In the genomic region with DNA sequence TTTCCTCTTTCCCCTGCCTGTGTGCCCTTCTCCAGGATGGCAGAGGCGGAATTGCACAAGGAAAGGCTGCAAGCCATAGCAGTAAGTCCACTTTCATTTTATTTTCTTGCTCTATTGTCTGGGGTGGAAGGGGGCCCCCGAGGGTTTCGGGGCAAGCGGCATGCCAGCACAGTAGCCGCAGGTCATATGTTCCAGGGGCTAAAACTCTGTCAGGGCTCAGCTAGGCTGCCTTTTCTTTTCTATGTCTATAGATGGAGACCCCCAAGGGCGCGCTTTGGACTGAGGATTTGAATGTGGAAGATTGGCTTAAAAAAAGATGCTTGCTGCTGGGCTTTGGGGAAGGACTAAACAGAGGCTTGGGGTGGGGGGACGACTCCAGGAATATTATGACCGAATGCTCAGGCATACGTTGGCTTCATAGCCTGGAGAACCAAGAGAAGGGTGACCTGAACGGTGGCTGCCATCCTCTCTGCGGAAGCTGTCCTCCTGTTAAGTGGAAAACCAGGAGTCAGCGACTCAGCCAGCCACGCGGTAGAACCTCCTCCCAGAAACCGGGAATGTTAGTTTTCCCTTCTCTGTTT, we compare ENCODE assay signal across 8 cellular contexts. TPM values are rescaled to one million over a fixed set of nuclear protein-coding genes. Genes with fewer than 3 reads are reported as not detected.
DNase-seq lines count a peak whose midpoint lies in the region; ATAC-seq and TF ChIP-seq lines count a peak whose summit lies in the region.

No MANE protein-coding gene starts in this region.

- no peaks in the 10 kb centered on the region for H3K9me3 ChIP-seq in endodermal cell (ENCODE audit: control insufficient read depth, low read length)

- no peaks in the 10 kb centered on the region for H3K4me1 Mint-ChIP-seq in activated T-cell treated with anti-CD3 and anti-CD28 coated beads, Interleukin-2, amount 50 U/mL, for 72 hours (ENCODE audit: low read depth)
- peaks cover 6% of the 10 kb centered on the region for H3K4me1 Mint-ChIP-seq in endodermal cell
- H3K4me1 Mint-ChIP-seq in mesothelial cell of epicardium = peaks cover 20% of the 10 kb centered on the region

- H3K36me3 ChIP-seq in endodermal cell (ENCODE audit: control insufficient read depth, insufficient read depth, low read length) = no peaks in the 10 kb centered on the region

- ATAC-seq in activated T-cell treated with anti-CD3 and anti-CD28 coated beads, Interleukin-2, amount 50 U/mL, for 72 hours (replicated peaks in 1 of 2) = no peak
- ATAC-seq in HG03025 (IDR thresholded peaks at IDR 0.05; ENCODE audit: low FRiP score, unreplicated experiment) (no peak), HG02885 (IDR thresholded peaks at IDR 0.05; ENCODE audit: poor library complexity, unreplicated experiment) (no peak), HG03159 (IDR thresholded peaks at IDR 0.05; ENCODE audit: unreplicated experiment) (no peak)

- TF ChIP-seq CTCF in endodermal cell (conservative IDR thresholded peaks at IDR 0.05) = no peak
- TF ChIP-seq CTCF in mesothelial cell of epicardium (IDR thresholded peaks at IDR 0.05; ENCODE audit: unreplicated experiment) = no peak

- peak overlapping the region; percentile 35 to 36 for H3K4me3 Mint-ChIP-seq in activated T-cell treated with anti-CD3 and anti-CD28 coated beads, Interleukin-2, amount 50 U/mL, for 72 hours
- H3K4me3 Mint-ChIP-seq in endodermal cell (peak overlapping the region; percentile 61), mesothelial cell of epicardium (peak overlapping the region; percentile 94)

- H3K27me3 Mint-ChIP-seq in activated T-cell treated with anti-CD3 and anti-CD28 coated beads, Interleukin-2, amount 50 U/mL, for 72 hours (ENCODE audit: low read depth) = peaks cover 57% of the 10 kb centered on the region
- H3K27me3 Mint-ChIP-seq in endodermal cell (ENCODE audit: insufficient read depth) = peaks cover 73% of the 10 kb centered on the region
- no peaks in the 10 kb centered on the region for H3K27me3 Mint-ChIP-seq in mesothelial cell of epicardium (ENCODE audit: low read depth)

- H3K9ac ChIP-seq in endodermal cell (ENCODE audit: extremely low read depth, low read length, poor library complexity, severe bottlenecking) = no peak overlapping the region

- no peaks in the 10 kb centered on the region for H3K9me3 Mint-ChIP-seq in activated T-cell treated with anti-CD3 and anti-CD28 coated beads, Interleukin-2, amount 50 U/mL, for 72 hours
- H3K9me3 Mint-ChIP-seq in endodermal cell (no peaks in the 10 kb centered on the region), mesothelial cell of epicardium (peaks cover 4% of the 10 kb centered on the region)

- no peaks in the 10 kb centered on the region for H3K4me1 ChIP-seq in endodermal cell (ENCODE audit: control insufficient read depth, insufficient read depth, low read length)

- H3K4me3 ChIP-seq in endodermal cell (ENCODE audit: low read length) = peak overlapping the region; percentile 80

- no peak overlapping the region for H3K27ac ChIP-seq in endodermal cell (ENCODE audit: low read depth, low read length)

- no peak for DNase-seq in activated T-cell treated with anti-CD3 and anti-CD28 coated beads, Interleukin-2, amount 50 U/mL, for 72 hours
- no peak for DNase-seq in activated T-cell treated with anti-CD3 and anti-CD28 coated beads for 4 hours
- DNase-seq in endodermal cell = peak; percentile 63
- DNase-seq in mesothelial cell of epicardium (ENCODE audit: low spot score in 2 of 2, unreplicated experiment in 2 of 2) = no peak
- DNase-seq in mucosa of gallbladder (ENCODE audit: low spot score) = no peak

- no peak overlapping the region for H3K27ac Mint-ChIP-seq in activated T-cell treated with anti-CD3 and anti-CD28 coated beads, Interleukin-2, amount 50 U/mL, for 72 hours
- H3K27ac Mint-ChIP-seq in endodermal cell (no peak overlapping the region), mesothelial cell of epicardium (peak overlapping the region; percentile 91)

- peaks cover 60% of the 10 kb centered on the region for H3K27me3 ChIP-seq in endodermal cell (ENCODE audit: control insufficient read depth, insufficient read depth, low read length, poor library complexity, severe bottlenecking)

- H3K36me3 Mint-ChIP-seq in activated T-cell treated with anti-CD3 and anti-CD28 coated beads, Interleukin-2, amount 50 U/mL, for 72 hours (ENCODE audit: insufficient read depth in 2 of 2) = no peaks in the 10 kb centered on the region
- H3K36me3 Mint-ChIP-seq in endodermal cell (ENCODE audit: low read depth) = no peaks in the 10 kb centered on the region
- H3K36me3 Mint-ChIP-seq in mesothelial cell of epicardium = no peaks in the 10 kb centered on the region

- WGBS in endodermal cell (ENCODE audit: insufficient coverage in 1 of 2, insufficient read length in 1 of 2), 2 experiments = 5 to 17% methylated on average over 10 to 16 of the region's 16 CpGs

RNA-seq across cellular contexts. Expression of a gene that starts 0.5 kb away (rescaled TPM):
- total RNA-seq in activated T-cell treated with anti-CD3 and anti-CD28 coated beads, Interleukin-2, amount 50 U/mL, for 72 hours = under 1 TPM; 0.05 to 0.30 TPM
- total RNA-seq in endodermal cell = 1 to 10 TPM in 1 of 2 donors, under 1 TPM in 1; 0.49 to 1.1 TPM
- 5.6 TPM for polyA plus RNA-seq in endodermal cell (2013, experiment 1 of 2)
- 8.2 TPM for polyA plus RNA-seq in endodermal cell (2013, experiment 2 of 2)
- total RNA-seq in mesothelial cell of epicardium = 39.7 to 45.1 TPM (median 43.6 TPM) in 3 replicates
- total RNA-seq in mucosa of gallbladder = 10.1 TPM

Comparison
In these comparisons a context has a peak if more than half of its experiments do, and no peak if none do; other contexts are left out.
1. H3K4me3 Mint-ChIP-seq: peak in every context shown above with its lines; median percentile 94 in mesothelial cell of epicardium; 61 in endodermal cell; 36 in activated T-cell treated with anti-CD3 and anti-CD28 coated beads, Interleukin-2, amount 50 U/mL, for 72 hours.